Comparison of ENCODE assay signal across 25 cellular contexts in the genomic region with DNA sequence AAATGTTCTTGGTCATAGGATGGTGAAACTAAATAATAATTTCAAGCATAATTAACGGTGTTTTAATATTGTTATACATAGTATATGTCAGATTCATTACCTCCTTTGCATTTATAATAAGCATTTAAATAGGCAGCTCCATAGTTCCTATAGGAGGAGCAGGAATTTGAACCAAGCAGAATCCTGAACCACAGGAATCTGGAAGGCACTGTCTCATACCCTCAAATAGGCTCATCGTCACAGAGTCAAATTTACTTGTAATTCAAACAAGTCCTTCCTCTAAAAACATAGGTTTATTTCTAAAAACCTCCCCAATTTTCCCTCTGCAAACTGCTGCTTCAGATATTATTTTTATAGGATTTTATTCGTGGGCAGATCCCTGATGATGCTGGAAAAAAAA.
A peak's percentile ranks its signal among the peaks of the same experiment; 100 is the strongest.
DNase-seq lines count a peak whose midpoint lies in the region; ATAC-seq and TF ChIP-seq lines count a peak whose summit lies in the region.
"Had no signal": no experiment of that assay in that cellular context is flagged by ENCODE, and none has a peak within 500 bp of the region (broad histone marks: within the 10 kb centered on the region; RNA-seq: fewer than 3 reads in every experiment).

No MANE protein-coding gene starts in this region.

- H3K36me3 ChIP-seq in SJCRH30: no peaks in the 10 kb centered on the region
- H3K36me3 ChIP-seq: MG63 had no signal

- peak overlapping the region; percentile 38 for H3K27ac ChIP-seq in SJCRH30
- H3K27ac ChIP-seq: PC-9, SK-N-MC had no signal

- no peak overlapping the region for H3K4me3 ChIP-seq in SJCRH30
- H3K4me3 ChIP-seq: K562, MG63, PC-9, SK-N-MC had no signal

- ATAC-seq in HG03108 (IDR thresholded peaks at IDR 0.05; ENCODE audit: unreplicated experiment): no peak
- ATAC-seq: CD8-positive, alpha-beta T cell; K562; T-cell had no signal

- DNase-seq in ELR (ENCODE audit: low read depth): peak; percentile 22
- DNase-seq in SJCRH30: peak in 1 of 2 experiments; percentile 26
- DNase-seq in fibroblast of peridontal ligament (ENCODE audit: extremely low read depth): peak; percentile 37
- DNase-seq in SHP77 treated with DMSO at 0.1 percent for 48 hours (lab: John Stamatoyannopoulos, UW): no peak
- no peak for DNase-seq in osteocyte (ENCODE audit: extremely low spot score, unreplicated experiment)
- no peak for DNase-seq in activated CD4-positive, alpha-beta T cell treated with anti-CD3 and anti-CD28 coated beads, Interleukin-2, amount 10 ng/mL, durations not matched to agents 7 days and 5 days
- DNase-seq: C1 segment of cervical spinal cord; Caco-2; CD8-positive, alpha-beta T cell; EL; GF-D8; MG63; NCI-H1105 treated with DMSO at 0.1 percent for 48 hours; NCI-H146; NCI-H1930; NCI-H2107; NCI-H524; NCI-H774; PC-9; Right ventricle myocardium superior; RPMI8226; T-cell had no signal

- no peak for TF ChIP-seq CTCF in osteocyte (IDR thresholded peaks at IDR 0.05)

- H3K27ac Mint-ChIP-seq in osteocyte (ENCODE audit: unreplicated experiment): no peak overlapping the region
- H3K27ac Mint-ChIP-seq in activated CD4-positive, alpha-beta T cell treated with anti-CD3 and anti-CD28 coated beads, Interleukin-2, amount 10 ng/mL, durations not matched to agents 7 days and 5 days: no peak overlapping the region
- H3K27ac Mint-ChIP-seq: CD8-positive, alpha-beta T cell; T-cell had no signal

- no peaks in the 10 kb centered on the region for H3K9me3 Mint-ChIP-seq in osteocyte (ENCODE audit: unreplicated experiment)
- no peaks in the 10 kb centered on the region for H3K9me3 Mint-ChIP-seq in activated CD4-positive, alpha-beta T cell treated with anti-CD3 and anti-CD28 coated beads, Interleukin-2, amount 10 ng/mL, durations not matched to agents 7 days and 5 days
- H3K9me3 Mint-ChIP-seq: CD8-positive, alpha-beta T cell; T-cell had no signal

- CTCF ChIA-PET in activated CD4-positive, alpha-beta T cell treated with anti-CD3 and anti-CD28 coated beads, Interleukin-2, amount 10 ng/mL, durations not matched to agents 7 days and 5 days (lab: Charles Lee): no interaction called here

- H3K27me3 ChIP-seq in SJCRH30: no peaks in the 10 kb centered on the region
- H3K27me3 ChIP-seq: MG63 had no signal

- H3K4me1 ChIP-seq in SJCRH30: peaks cover 7% of the 10 kb centered on the region; the same call in 1 of the 2 replicates
- H3K4me1 ChIP-seq: Caco-2 had no signal

- no peaks in the 10 kb centered on the region for H3K9me3 ChIP-seq in SJCRH30 (replicated peaks)
- H3K9me3 ChIP-seq: Caco-2, MG63 had no signal

- no peak overlapping the region for H3K4me3 Mint-ChIP-seq in osteocyte (ENCODE audit: unreplicated experiment)
- no peak overlapping the region for H3K4me3 Mint-ChIP-seq in activated CD4-positive, alpha-beta T cell treated with anti-CD3 and anti-CD28 coated beads, Interleukin-2, amount 10 ng/mL, durations not matched to agents 7 days and 5 days
- H3K4me3 Mint-ChIP-seq: CD8-positive, alpha-beta T cell; T-cell had no signal

- H3K4me1 Mint-ChIP-seq in osteocyte (ENCODE audit: unreplicated experiment): no peaks in the 10 kb centered on the region
- H3K4me1 Mint-ChIP-seq in activated CD4-positive, alpha-beta T cell treated with anti-CD3 and anti-CD28 coated beads, Interleukin-2, amount 10 ng/mL, durations not matched to agents 7 days and 5 days: no peaks in the 10 kb centered on the region
- H3K4me1 Mint-ChIP-seq: T-cell had no signal

- POLR2A ChIA-PET in activated CD4-positive, alpha-beta T cell treated with anti-CD3 and anti-CD28 coated beads, Interleukin-2, amount 10 ng/mL, durations not matched to agents 7 days and 5 days (lab: Charles Lee): no interaction called here

- no peaks in the 10 kb centered on the region for H3K36me3 Mint-ChIP-seq in osteocyte (ENCODE audit: unreplicated experiment)
- H3K36me3 Mint-ChIP-seq in activated CD4-positive, alpha-beta T cell treated with anti-CD3 and anti-CD28 coated beads, Interleukin-2, amount 10 ng/mL, durations not matched to agents 7 days and 5 days (ENCODE audit: low read depth): no peaks in the 10 kb centered on the region
- H3K36me3 Mint-ChIP-seq: CD8-positive, alpha-beta T cell; T-cell had no signal

- H3K27me3 Mint-ChIP-seq in osteocyte (ENCODE audit: unreplicated experiment): peaks cover 14% of the 10 kb centered on the region
- peaks cover 2% of the 10 kb centered on the region for H3K27me3 Mint-ChIP-seq in activated CD4-positive, alpha-beta T cell treated with anti-CD3 and anti-CD28 coated beads, Interleukin-2, amount 10 ng/mL, durations not matched to agents 7 days and 5 days

Comparison
In these comparisons a context has a peak if more than half of its experiments do, and no peak if none do; other contexts are left out.
1. DNase-seq: peak in ELR (single experiment) and fibroblast of peridontal ligament (single experiment); none in SHP77 treated with DMSO at 0.1 percent for 48 hours (single experiment), osteocyte (single experiment) and activated CD4-positive, alpha-beta T cell treated with anti-CD3 and anti-CD28 coated beads, Interleukin-2, amount 10 ng/mL, durations not matched to agents 7 days and 5 days (single experiment).